In the genomic region with DNA sequence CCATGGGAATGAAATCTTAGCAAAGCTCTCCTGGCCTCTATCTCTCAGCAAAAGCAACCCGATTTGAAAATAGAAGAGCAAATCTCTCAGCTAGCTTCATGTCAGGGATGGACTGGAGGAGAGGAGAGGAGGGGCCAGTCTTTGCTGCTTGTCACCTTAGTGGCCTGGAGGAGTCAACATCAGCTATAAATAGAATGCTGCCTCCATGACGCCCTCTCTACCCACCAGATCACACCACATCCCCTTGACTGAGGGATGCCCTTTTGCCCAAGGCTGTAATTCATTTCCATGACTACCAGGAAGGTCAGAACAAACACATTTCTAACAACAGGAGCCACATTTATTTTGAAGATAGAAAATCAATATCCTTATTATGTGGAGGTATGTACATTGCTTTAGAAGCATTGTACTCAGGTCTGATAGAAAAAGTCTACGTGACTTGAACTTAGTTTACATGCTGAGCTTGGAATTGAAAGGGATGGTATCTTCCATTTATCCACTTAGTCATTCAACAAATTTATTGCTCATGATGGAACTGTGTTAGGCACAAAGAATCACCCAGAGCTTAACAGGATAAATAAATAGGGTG, we compare ENCODE assay signal across 21 cellular contexts.
DNase-seq lines count a peak whose midpoint lies in the region; ATAC-seq and TF ChIP-seq lines count a peak whose summit lies in the region.
"Had no signal": no experiment of that assay in that cellular context is flagged by ENCODE, and none has a peak within 500 bp of the region (broad histone marks: within the 10 kb centered on the region; RNA-seq: fewer than 3 reads in every experiment).

No MANE protein-coding gene starts in this region.

- H3K4me3 Mint-ChIP-seq in neural crest cell, result no peak overlapping the region
- H3K4me3 Mint-ChIP-seq: B cell; CD4-positive, CD25-positive, alpha-beta regulatory T cell; HFFc6 had no signal

- POLR2A ChIA-PET in HEK293 (lab: Yijun Ruan, JAX), result interaction anchor here (0.7 kb wide), 1 partner anchor 11 kb away, joined by 3 read pairs; no protein-coding TSS in a partner anchor

- peaks cover 5% of the 10 kb centered on the region for H3K4me1 ChIP-seq in HEK293 (ENCODE audit: control insufficient read depth, insufficient read depth, low read length)

- no peak overlapping the region for H3K4me3 ChIP-seq in HEK293 (ENCODE audit: low read depth, low read length)

- peaks cover 18% of the 10 kb centered on the region for H3K4me1 Mint-ChIP-seq in neural crest cell

- H3K36me3 ChIP-seq in HEK293 (ENCODE audit: control insufficient read depth in 2 of 2, insufficient read depth in 1 of 2, low read length in 2 of 2), result no peaks in the 10 kb centered on the region

- no peaks in the 10 kb centered on the region for H3K36me3 Mint-ChIP-seq in neural crest cell (ENCODE audit: low read depth)
- H3K36me3 Mint-ChIP-seq: CD4-positive, CD25-positive, alpha-beta regulatory T cell had no signal

- no peaks in the 10 kb centered on the region for H3K27me3 Mint-ChIP-seq in neural crest cell (ENCODE audit: low read depth)

- TF ChIP-seq CTCF in HEK293 (tag by site-specific recombination; IDR thresholded peaks at IDR 0.05), result no peak
- no peak for TF ChIP-seq CTCF in neural crest cell (conservative IDR thresholded peaks at IDR 0.05)

- no peak overlapping the region for H3K27ac ChIP-seq in HEK293 (ENCODE audit: extremely low read depth, low read depth, low read length)

- H3K9me3 ChIP-seq in HEK293 (ENCODE audit: control insufficient read depth, insufficient read depth, low read depth, low read length), result no peaks in the 10 kb centered on the region

- CTCF ChIA-PET in HEK293 (lab: Yijun Ruan, JAX), result interaction anchor here (0.9 to 1.5 kb wide), 3 partner anchors 20 to 207 kb away, joined by 3 read pairs; no protein-coding TSS in a partner anchor

- peak; percentile 89 for DNase-seq in NCI-H2227 (lab: John Stamatoyannopoulos, UW; ENCODE audit: unreplicated experiment)
- peak; percentile 34 for DNase-seq in SHP77 treated with DMSO at 0.1 percent for 48 hours (lab: John Stamatoyannopoulos, UW)
- no peak for DNase-seq in neural crest cell (ENCODE audit: low read depth, low spot score)
- no peak for DNase-seq in OCI-M2 (lab: John Stamatoyannopoulos, UW; ENCODE audit: unreplicated experiment)
- DNase-seq: CD4-positive, CD25-positive, alpha-beta regulatory T cell; DND-41; HFFc6; Karpas-422; MM.1S; NCI-H1092 treated with DMSO at 0.1 percent for 48 hours; NCI-H1694 treated with DMSO at 0.1 percent for 48 hours; NCI-H2107; NCI-H446; NCI-H82; T-helper 1 cell had no signal

- ATAC-seq in GM21390 (IDR thresholded peaks at IDR 0.05; ENCODE audit: unreplicated experiment) (no peak), GM21576 (IDR thresholded peaks at IDR 0.05; ENCODE audit: unreplicated experiment) (no peak)
- ATAC-seq: Right ventricle myocardium inferior, SK-N-SH treated with all-trans-retinoic acid at 6 μM for 48 hours had no signal

- peaks cover 3% of the 10 kb centered on the region for H3K9me3 Mint-ChIP-seq in neural crest cell
- H3K9me3 Mint-ChIP-seq: HFFc6 had no signal

- peak overlapping the region; percentile 51 for H3K27ac Mint-ChIP-seq in neural crest cell (ENCODE audit: unreplicated experiment)
- H3K27ac Mint-ChIP-seq: B cell; CD4-positive, CD25-positive, alpha-beta regulatory T cell; HFFc6 had no signal

TF ChIP-seq in HEK293, 187 proteins besides CTCF, POLR2A, EP300 and RAD21:
- TF ChIP-seq SCRT1 (tag by site-specific recombination; IDR thresholded peaks at IDR 0.05; ENCODE audit: borderline replicate concordance), result no peak
- TF ChIP-seq, protein P1, sequence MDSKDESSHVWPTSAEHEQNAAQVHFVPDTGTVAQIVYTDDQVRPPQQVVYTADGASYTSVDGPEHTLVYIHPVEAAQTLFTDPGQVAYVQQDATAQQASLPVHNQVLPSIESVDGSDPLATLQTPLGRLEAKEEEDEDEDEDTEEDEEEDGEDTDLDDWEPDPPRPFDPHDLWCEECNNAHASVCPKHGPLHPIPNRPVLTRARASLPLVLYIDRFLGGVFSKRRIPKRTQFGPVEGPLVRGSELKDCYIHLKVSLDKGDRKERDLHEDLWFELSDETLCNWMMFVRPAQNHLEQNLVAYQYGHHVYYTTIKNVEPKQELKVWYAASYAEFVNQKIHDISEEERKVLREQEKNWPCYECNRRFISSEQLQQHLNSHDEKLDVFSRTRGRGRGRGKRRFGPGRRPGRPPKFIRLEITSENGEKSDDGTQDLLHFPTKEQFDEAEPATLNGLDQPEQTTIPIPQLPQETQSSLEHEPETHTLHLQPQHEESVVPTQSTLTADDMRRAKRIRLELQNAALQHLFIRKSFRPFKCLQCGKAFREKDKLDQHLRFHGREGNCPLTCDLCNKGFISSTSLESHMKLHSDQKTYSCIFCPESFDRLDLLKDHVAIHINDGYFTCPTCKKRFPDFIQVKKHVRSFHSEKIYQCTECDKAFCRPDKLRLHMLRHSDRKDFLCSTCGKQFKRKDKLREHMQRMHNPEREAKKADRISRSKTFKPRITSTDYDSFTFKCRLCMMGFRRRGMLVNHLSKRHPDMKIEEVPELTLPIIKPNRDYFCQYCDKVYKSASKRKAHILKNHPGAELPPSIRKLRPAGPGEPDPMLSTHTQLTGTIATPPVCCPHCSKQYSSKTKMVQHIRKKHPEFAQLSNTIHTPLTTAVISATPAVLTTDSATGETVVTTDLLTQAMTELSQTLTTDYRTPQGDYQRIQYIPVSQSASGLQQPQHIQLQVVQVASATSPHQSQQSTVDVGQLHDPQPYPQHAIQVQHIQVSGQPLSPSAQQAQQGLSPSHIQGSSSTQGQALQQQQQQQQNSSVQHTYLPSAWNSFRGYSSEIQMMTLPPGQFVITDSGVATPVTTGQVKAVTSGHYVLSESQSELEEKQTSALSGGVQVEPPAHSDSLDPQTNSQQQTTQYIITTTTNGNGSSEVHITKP (tag by site-specific recombination; IDR thresholded peaks at IDR 0.05), result peak; percentile 94
- no peak for TF ChIP-seq ZNF747 (tag by site-specific recombination; IDR thresholded peaks at IDR 0.05)
- TF ChIP-seq, protein P2, sequence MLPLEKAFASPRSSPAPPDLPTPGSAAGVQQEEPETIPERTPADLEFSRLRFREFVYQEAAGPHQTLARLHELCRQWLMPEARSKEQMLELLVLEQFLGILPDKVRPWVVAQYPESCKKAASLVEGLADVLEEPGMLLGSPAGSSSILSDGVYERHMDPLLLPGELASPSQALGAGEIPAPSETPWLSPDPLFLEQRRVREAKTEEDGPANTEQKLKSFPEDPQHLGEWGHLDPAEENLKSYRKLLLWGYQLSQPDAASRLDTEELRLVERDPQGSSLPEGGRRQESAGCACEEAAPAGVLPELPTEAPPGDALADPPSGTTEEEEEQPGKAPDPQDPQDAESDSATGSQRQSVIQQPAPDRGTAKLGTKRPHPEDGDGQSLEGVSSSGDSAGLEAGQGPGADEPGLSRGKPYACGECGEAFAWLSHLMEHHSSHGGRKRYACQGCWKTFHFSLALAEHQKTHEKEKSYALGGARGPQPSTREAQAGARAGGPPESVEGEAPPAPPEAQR (tag by site-specific recombination; IDR thresholded peaks at IDR 0.05), result no peak
- TF ChIP-seq EGR2 (tag by site-specific recombination; IDR thresholded peaks at IDR 0.05; ENCODE audit: low read depth), result peak; percentile 34; the same call in 1 of the 2 replicates
TF ChIP-seq in HEK293: peak in this region for 2.

Comparison
In these comparisons a context has a peak if more than half of its experiments do, and no peak if none do; other contexts are left out.
1. DNase-seq: peak in NCI-H2227 (single experiment) and SHP77 treated with DMSO at 0.1 percent for 48 hours (single experiment); none in neural crest cell (single experiment) and OCI-M2 (single experiment).